8 cellular contexts compared by ENCODE assay signal in genomic region chr2:19786408-19787058, GRCh38.
A peak's percentile ranks its signal among the peaks of the same experiment; 100 is the strongest.
DNase-seq lines count a peak whose midpoint lies in the region; ATAC-seq and TF ChIP-seq lines count a peak whose summit lies in the region.

No MANE protein-coding gene starts in this region.

- POLR2A ChIA-PET in MCF 10A (lab: Yijun Ruan, JAX) = interaction anchor here (0.7 to 1.9 kb wide), 9 partner anchors 10 to 797 kb away, joined by 3 to 32 read pairs (median 4); no protein-coding TSS in a partner anchor

- BruUV-seq in MCF 10A (replicated peaks; lab: Mats Ljungman, UMichigan) = no TSS peak

- TF ChIP-seq CTCF in MCF 10A (IDR thresholded peaks at IDR 0.05; ENCODE audit: unreplicated experiment) (no peak), breast epithelium (IDR thresholded peaks at IDR 0.05) (no peak), neural progenitor cell (IDR thresholded peaks at IDR 0.05) (no peak)

- H3K9me3 Mint-ChIP-seq in MCF 10A (ENCODE audit: unreplicated experiment) = no peaks in the 10 kb centered on the region
- no peaks in the 10 kb centered on the region for H3K9me3 Mint-ChIP-seq in neural progenitor cell

- 60 to 64% methylated on average over 5 of the region's 5 CpGs for WGBS in aorta, 2 donors

- in situ Hi-C loops in G401 (cut with HindIII; ENCODE audit: low sequenced_read_pairs) = no loop called here

- ATAC-seq in aorta (ENCODE audit: low FRiP score) = peak; percentile 63

- no peaks in the 10 kb centered on the region for H4K20me1 ChIP-seq in neural progenitor cell (ENCODE audit: low read depth)

- H3K4me1 ChIP-seq in breast epithelium = no peaks in the 10 kb centered on the region
- H3K4me1 ChIP-seq in aorta (ENCODE audit: control insufficient read depth in 1 of 2, insufficient read depth in 2 of 2, low read length in 2 of 2) = peaks cover 0 to 8% of the 10 kb centered on the region in 2 donors
- no peaks in the 10 kb centered on the region for H3K4me1 ChIP-seq in neural progenitor cell

- no peak overlapping the region for H2AFZ ChIP-seq in neural progenitor cell (replicated peaks)

- intact Hi-C loops in MCF 10A (cut with micrococcal nuclease) = no loop called here
- intact Hi-C loops in breast epithelium (cut with DNase I; ENCODE audit: low total_unique reads) = no loop called here
- intact Hi-C loops in aorta (cut with DNase I) = loop anchor here in 1 of 2 donors (5.0 kb wide), 1 partner anchor 71 kb away; no protein-coding TSS in a partner anchor

- no peak overlapping the region for H3K4me2 ChIP-seq in neural progenitor cell

- H3K36me3 ChIP-seq in breast epithelium (no peaks in the 10 kb centered on the region), aorta (ENCODE audit: control insufficient read depth in 1 of 2, insufficient read depth in 2 of 2, low read length in 1 of 2) (no peaks in the 10 kb centered on the region), neural progenitor cell (no peaks in the 10 kb centered on the region)

- H3K27ac ChIP-seq in breast epithelium (no peak overlapping the region), aorta (ENCODE audit: low read depth in 1 of 2, low read length in 2 of 2) (peak overlapping the region in 1 of 2 donors; percentile 34), neural progenitor cell (no peak overlapping the region)

- H3K9ac ChIP-seq in neural progenitor cell = no peak overlapping the region

- H3K36me3 Mint-ChIP-seq in MCF 10A (ENCODE audit: insufficient read depth, unreplicated experiment) = no peaks in the 10 kb centered on the region
- H3K36me3 Mint-ChIP-seq in neural progenitor cell = no peaks in the 10 kb centered on the region

- DNase-seq in MCF 10A (ENCODE audit: unreplicated experiment) = peak; percentile 74
- DNase-seq in breast epithelium (ENCODE audit: low spot score in 2 of 2) = no peak
- peak; percentile 32 for DNase-seq in HK-2 (ENCODE audit: unreplicated experiment)
- peak; percentile 75 for DNase-seq in dedifferentiated amniotic fluid mesenchymal stem cell (ENCODE audit: extremely low spot score)
- DNase-seq in aorta = no peak
- DNase-seq in NCI-H748 (lab: John Stamatoyannopoulos, UW; ENCODE audit: unreplicated experiment) = no peak
- DNase-seq in neural progenitor cell (ENCODE audit: low spot score) = no peak
- DNase-seq in G401 (ENCODE audit: low spot score) = no peak

- H3K4me3 Mint-ChIP-seq in MCF 10A (ENCODE audit: unreplicated experiment) = no peak overlapping the region
- H3K4me3 Mint-ChIP-seq in neural progenitor cell = no peak overlapping the region

- H3K9me3 ChIP-seq in breast epithelium = no peaks in the 10 kb centered on the region
- H3K9me3 ChIP-seq in aorta (ENCODE audit: control insufficient read depth, low read length) = no peaks in the 10 kb centered on the region
- H3K9me3 ChIP-seq in neural progenitor cell (ENCODE audit: low read depth) = no peaks in the 10 kb centered on the region

- no peaks in the 10 kb centered on the region for H3F3A ChIP-seq in neural progenitor cell (ENCODE audit: low read depth)

- CTCF ChIA-PET in MCF 10A (lab: Yijun Ruan, JAX) = interaction anchor here (0.5 to 1.6 kb wide), 7 partner anchors 10 to 540 kb away, joined by 3 to 7 read pairs (median 3); no protein-coding TSS in a partner anchor

- H3K4me1 Mint-ChIP-seq in MCF 10A (ENCODE audit: insufficient read depth, unreplicated experiment) (peaks cover 28% of the 10 kb centered on the region), neural progenitor cell (no peaks in the 10 kb centered on the region)

- H3K27ac Mint-ChIP-seq in MCF 10A (ENCODE audit: low read depth, unreplicated experiment) = peak overlapping the region; percentile 82
- H3K27ac Mint-ChIP-seq in neural progenitor cell = no peak overlapping the region

- H3K4me3 ChIP-seq in breast epithelium (no peak overlapping the region), aorta (ENCODE audit: low read length in 2 of 2) (no peak overlapping the region), neural progenitor cell (no peak overlapping the region)

- no peaks in the 10 kb centered on the region for H3K79me2 ChIP-seq in neural progenitor cell (ENCODE audit: low read depth)

- no peak for TF ChIP-seq POLR2A in breast epithelium (IDR thresholded peaks at IDR 0.05)

- H3K27me3 ChIP-seq in breast epithelium = no peaks in the 10 kb centered on the region
- H3K27me3 ChIP-seq in aorta (ENCODE audit: control insufficient read depth in 1 of 2, insufficient read depth in 2 of 2, low read length in 1 of 2) = no peaks in the 10 kb centered on the region
- no peaks in the 10 kb centered on the region for H3K27me3 ChIP-seq in neural progenitor cell

- H3K27me3 Mint-ChIP-seq in MCF 10A (ENCODE audit: insufficient read depth, unreplicated experiment) (peaks cover 2% of the 10 kb centered on the region), neural progenitor cell (ENCODE audit: insufficient read depth, low read depth) (no peaks in the 10 kb centered on the region)

Comparison
In these comparisons a context has a peak if more than half of its experiments do, and no peak if none do; other contexts are left out.
1. DNase-seq: peak in MCF 10A (single experiment), HK-2 (single experiment) and dedifferentiated amniotic fluid mesenchymal stem cell (single experiment); none in breast epithelium (0 of 2), aorta (0 of 2), NCI-H748 (single experiment), neural progenitor cell (single experiment) and G401 (single experiment).